Comparison of ENCODE assay signal across 8 cellular contexts in the genomic region with DNA sequence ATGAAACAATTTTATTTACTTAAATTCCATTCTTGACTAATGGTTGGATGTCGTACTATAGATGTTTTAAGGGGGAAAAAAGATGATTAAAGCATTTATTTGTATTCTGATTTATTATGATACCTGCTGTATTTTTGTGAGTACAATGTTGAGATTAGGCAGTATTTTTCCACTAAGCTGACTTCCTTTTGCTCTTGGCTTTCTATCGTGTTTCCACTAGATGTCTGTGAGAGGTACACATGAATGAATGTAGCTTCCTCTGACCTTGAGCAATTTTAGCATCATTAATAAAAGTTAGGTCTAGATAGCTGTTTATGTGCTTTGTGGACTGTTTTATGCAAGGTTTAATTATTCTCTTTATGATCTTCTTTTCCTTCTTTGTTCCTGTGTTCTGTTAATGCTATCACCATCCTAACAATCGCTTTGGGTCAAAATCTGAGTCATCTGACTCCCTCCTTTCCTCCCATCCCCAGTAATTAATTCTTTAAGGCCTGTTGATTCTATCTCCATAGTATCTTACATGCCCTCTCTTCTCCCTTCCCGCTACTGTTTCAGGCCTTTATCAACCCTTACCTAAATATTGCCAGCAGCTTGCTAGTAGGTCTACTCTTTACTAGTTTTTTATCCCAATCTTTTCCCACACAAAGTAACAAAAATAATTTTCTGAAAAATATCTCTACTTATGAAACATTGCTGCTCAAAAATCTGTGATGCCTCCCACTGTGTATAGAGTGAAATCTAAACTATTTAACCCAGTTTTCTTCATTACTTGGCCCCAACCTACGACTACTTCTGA.
DNase-seq lines count a peak whose midpoint lies in the region; ATAC-seq, FAIRE-seq and TF ChIP-seq lines count a peak whose summit lies in the region.

No MANE protein-coding gene starts in this region.

- H3K79me2 ChIP-seq in parathyroid adenoma, result no peaks in the 10 kb centered on the region

- H3K27ac Mint-ChIP-seq in endothelial cell (ENCODE audit: unreplicated experiment), result peak overlapping the region; percentile 16

- peaks cover 20% of the 10 kb centered on the region for H3K4me1 Mint-ChIP-seq in endothelial cell (ENCODE audit: unreplicated experiment)

- H3K9me3 ChIP-seq in SK-N-MC (ENCODE audit: low read depth, low read length), result no peaks in the 10 kb centered on the region
- no peaks in the 10 kb centered on the region for H3K9me3 ChIP-seq in parathyroid adenoma (ENCODE audit: control insufficient read depth, low read length)

- H3K27me3 Mint-ChIP-seq in endothelial cell (ENCODE audit: unreplicated experiment), result no peaks in the 10 kb centered on the region

- no peak for TF ChIP-seq CTCF in endothelial cell (IDR thresholded peaks at IDR 0.05; ENCODE audit: unreplicated experiment)
- TF ChIP-seq CTCF in parathyroid adenoma (IDR thresholded peaks at IDR 0.05), result no peak

- no peaks in the 10 kb centered on the region; the same call in 1 of the 2 replicates for H3K36me3 ChIP-seq in SK-N-MC (ENCODE audit: insufficient read depth, low read length)
- H3K36me3 ChIP-seq in parathyroid adenoma (ENCODE audit: control insufficient read depth, insufficient read depth, low read length), result no peaks in the 10 kb centered on the region

- H3K4me2 ChIP-seq in parathyroid adenoma (ENCODE audit: low read length), result no peak overlapping the region

- H3K9ac ChIP-seq in SK-N-MC (ENCODE audit: insufficient read length) (no peak overlapping the region), parathyroid adenoma (no peak overlapping the region)

- FAIRE-seq in GM19239 (lab: Jason Lieb, UNC), result peak; percentile 79

- no peak for ATAC-seq in HG03025 (IDR thresholded peaks at IDR 0.05; ENCODE audit: low FRiP score, unreplicated experiment)

- H3K4me3 ChIP-seq in SK-N-MC (no peak overlapping the region), parathyroid adenoma (ENCODE audit: low read depth, low read length) (no peak overlapping the region)

- no peaks in the 10 kb centered on the region for H3K36me3 Mint-ChIP-seq in endothelial cell (ENCODE audit: low read depth, unreplicated experiment)

- H3K9me3 Mint-ChIP-seq in endothelial cell (ENCODE audit: unreplicated experiment), result no peaks in the 10 kb centered on the region

- no peak overlapping the region for H2AFZ ChIP-seq in parathyroid adenoma

- H3K4me3 Mint-ChIP-seq in endothelial cell (ENCODE audit: unreplicated experiment), result no peak overlapping the region

- H3K27me3 ChIP-seq in parathyroid adenoma (ENCODE audit: control insufficient read depth, insufficient read depth, low read length), result no peaks in the 10 kb centered on the region

- DNase-seq in GM19239 (ENCODE audit: insufficient read length, low spot score) (no peak), SK-N-MC (ENCODE audit: low read depth, low spot score) (no peak), endothelial cell (ENCODE audit: low spot score) (no peak), HK-2 (ENCODE audit: unreplicated experiment) (no peak), NCI-H524 (lab: John Stamatoyannopoulos, UW) (no peak), Ammon's horn (ENCODE audit: low spot score) (no peak)

- H3K4me1 ChIP-seq in parathyroid adenoma, result peaks cover 12% of the 10 kb centered on the region

- H3K27ac ChIP-seq in SK-N-MC (peak overlapping the region; percentile 96), parathyroid adenoma (peak overlapping the region; percentile 19)
